In the genomic region with DNA sequence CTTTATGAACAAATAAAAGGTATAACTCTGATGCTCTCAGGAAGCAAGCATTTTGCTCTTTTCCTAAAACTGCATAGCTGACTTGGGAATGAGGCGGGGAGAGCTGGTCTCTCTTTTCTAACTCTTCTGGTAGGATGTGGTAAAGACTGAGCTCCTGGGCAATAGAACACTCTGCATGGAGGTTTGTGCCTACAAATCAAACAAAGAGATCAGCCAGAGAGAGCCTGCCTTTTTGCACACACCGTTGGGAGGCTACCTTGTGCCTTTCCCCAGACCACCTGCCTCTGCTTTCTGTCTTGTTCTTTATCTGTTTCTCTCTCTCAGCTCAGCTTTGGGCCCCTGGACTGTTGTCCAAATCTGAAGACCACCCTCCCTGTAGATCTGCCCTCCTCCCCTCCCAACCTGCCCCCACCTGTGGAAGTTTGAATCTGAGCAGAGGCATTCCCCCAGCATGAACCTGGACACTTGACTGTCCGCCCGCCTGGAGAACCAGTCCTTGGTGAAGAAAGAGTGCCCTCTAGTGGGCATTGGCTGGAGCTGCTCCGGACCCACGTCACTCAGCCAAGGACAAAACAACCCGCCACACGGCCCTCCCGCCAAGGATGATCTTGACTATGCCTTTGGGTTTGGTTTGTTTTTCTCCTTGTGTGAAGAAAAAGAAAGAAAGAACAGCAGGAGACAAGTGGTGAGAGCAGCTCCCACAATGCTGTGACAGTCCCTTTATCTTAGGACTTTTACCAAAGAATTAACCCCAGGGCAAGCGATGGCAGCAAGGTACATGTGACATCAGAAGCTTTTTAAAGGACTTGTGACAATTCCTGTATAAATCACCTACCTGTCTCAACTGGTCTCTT, we compare ENCODE assay signal across 8 cellular contexts.
DNase-seq lines count a peak whose midpoint lies in the region; ATAC-seq and TF ChIP-seq lines count a peak whose summit lies in the region.

No MANE protein-coding gene starts in this region.

- TF ChIP-seq CTCF in chondrocyte (IDR thresholded peaks at IDR 0.05), result peak; percentile 97

- peak overlapping the region; percentile 17 for H3K4me3 Mint-ChIP-seq in chondrocyte (ENCODE audit: unreplicated experiment)

- DNase-seq in Ammon's horn (ENCODE audit: low spot score) (peak; percentile 91), NCI-H2227 (lab: John Stamatoyannopoulos, UW; ENCODE audit: unreplicated experiment) (peak; percentile 94), chondrocyte (ENCODE audit: low spot score) (no peak), left colon (peak; percentile 72 to 80)
- peak; percentile 45 for DNase-seq in activated CD4-positive, CD25-positive, alpha-beta regulatory T cell treated with anti-CD3 and anti-CD28 coated beads, Interleukin-2, amount 50 U/mL, for 72 hours
- peak; percentile 51 to 59 for DNase-seq in stimulated activated CD4-positive, alpha-beta T cell treated with anti-CD3 and anti-CD28 coated beads, Interleukin-2, amount 100 ng/mL, for 48 hours

- no peaks in the 10 kb centered on the region for H3K9me3 Mint-ChIP-seq in chondrocyte (ENCODE audit: low read depth)

- H3K27ac Mint-ChIP-seq in chondrocyte (ENCODE audit: unreplicated experiment), result peak overlapping the region; percentile 50

- intact Hi-C loops in left colon (cut with DNase I, micrococcal nuclease), result loop anchor here in 1 of 2 donors (10.0 kb wide), 1 partner anchor 222 kb away; no protein-coding TSS in a partner anchor

- H3K27me3 Mint-ChIP-seq in chondrocyte (ENCODE audit: low read depth), result peaks cover 4% of the 10 kb centered on the region

- H3K4me1 Mint-ChIP-seq in chondrocyte (ENCODE audit: low read depth), result peaks cover 24% of the 10 kb centered on the region

- ATAC-seq in GM19025 (IDR thresholded peaks at IDR 0.05; ENCODE audit: low read depth, unreplicated experiment) (peak; percentile 93), HG03175 (IDR thresholded peaks at IDR 0.05; ENCODE audit: unreplicated experiment) (peak; percentile 95), left colon (peak; percentile 97)

- no peaks in the 10 kb centered on the region for H3K36me3 Mint-ChIP-seq in chondrocyte (ENCODE audit: low read depth)
